In genomic region chr12:63844391-63845341, GRCh38 we compare ENCODE assay signal across 8 cellular contexts. TPM values are rescaled to one million over a fixed set of nuclear protein-coding genes. Genes with fewer than 3 reads are reported as not detected.
A peak's percentile ranks its signal among the peaks of the same experiment; 100 is the strongest.
DNase-seq lines count a peak whose midpoint lies in the region; ATAC-seq and TF ChIP-seq lines count a peak whose summit lies in the region.

SRGAP1 (plus strand) TSS chr12:63844700; CDS start chr12:63844817, 117 bp downstream.

- BruUV-seq in Caco-2 (replicated peaks; lab: Mats Ljungman, UMichigan): TSS peak; percentile 51
- TSS peak; percentile 44 for BruUV-seq in IMR-90 (replicated peaks; lab: Mats Ljungman, UMichigan)

- H3K27me3 ChIP-seq in Caco-2 (replicated peaks; ENCODE audit: control insufficient read depth, insufficient read depth, low read length): no peaks in the 10 kb centered on the region
- H3K27me3 ChIP-seq in IMR-90 (ENCODE audit: control insufficient read depth, insufficient read depth, low read length): no peaks in the 10 kb centered on the region
- no peaks in the 10 kb centered on the region for H3K27me3 ChIP-seq in SJSA1 (replicated peaks)
- H3K27me3 ChIP-seq in effector memory CD4-positive, alpha-beta T cell (replicated peaks; ENCODE audit: control insufficient read depth, insufficient read depth, low read length, poor library complexity, severe bottlenecking): peaks cover 6% of the 10 kb centered on the region
- H3K27me3 ChIP-seq in right lobe of liver: no peaks in the 10 kb centered on the region

- H3K4me3 ChIP-seq in Caco-2 (ENCODE audit: low read depth, low read length) (peak within 1 kb of the TSS; percentile 91), IMR-90 (ENCODE audit: insufficient read depth, low read depth, low read length) (peak within 1 kb of the TSS; percentile 99), SJSA1 (peak within 1 kb of the TSS; percentile 87), right lobe of liver (peak within 1 kb of the TSS; percentile 74 to 92 (median 80))
- peak within 1 kb of the TSS; percentile 75 for H3K4me3 ChIP-seq in effector memory CD4-positive, alpha-beta T cell (ENCODE audit: insufficient read depth, low read depth, low read length, poor library complexity, severe bottlenecking)

- peaks cover 23% of the 10 kb centered on the region for H3K4me1 Mint-ChIP-seq in Caco-2 (ENCODE audit: low read depth, unreplicated experiment)
- H3K4me1 Mint-ChIP-seq in stimulated activated naive CD8-positive, alpha-beta T cell treated with anti-CD3 and anti-CD28 coated beads, Interleukin-15, amount 100 ng/mL, for 72 hours: peaks cover 12% of the 10 kb centered on the region

- peak within 1 kb of the TSS; percentile 98 for H4K5ac ChIP-seq in IMR-90 (ENCODE audit: low read depth, low read length)

- H4K8ac ChIP-seq in IMR-90 (ENCODE audit: low read depth in 2 of 2, low read length in 2 of 2): peak within 1 kb of the TSS; percentile 81 to 92

- H3K4ac ChIP-seq in IMR-90 (ENCODE audit: low read depth, low read length): peak within 1 kb of the TSS; percentile 85

- TF ChIP-seq POLR2A in IMR-90 (IDR thresholded peaks at IDR 0.05; ENCODE audit: low read depth, low read length) (peak; percentile 10; the same call in 1 of the 2 replicates), right lobe of liver (IDR thresholded peaks at IDR 0.05) (no peak)

- no peaks in the 10 kb centered on the region for H3K9me3 Mint-ChIP-seq in Caco-2 (ENCODE audit: unreplicated experiment)
- no peaks in the 10 kb centered on the region for H3K9me3 Mint-ChIP-seq in stimulated activated naive CD8-positive, alpha-beta T cell treated with anti-CD3 and anti-CD28 coated beads, Interleukin-15, amount 100 ng/mL, for 72 hours

- POLR2A ChIA-PET in Caco-2 (lab: Charles Lee): interaction anchor here (0.5 to 1.5 kb wide), 5 partner anchors 17 to 560 kb away, joined by 3 to 4 read pairs (median 4); partner anchors contain the start of gene XPOT
- POLR2A ChIA-PET in IMR-90 (lab: Charles Lee; ENCODE audit: unreplicated experiment): interaction anchor here (0.5 to 0.7 kb wide), 3 partner anchors 77 to 388 kb away, joined by 3 to 6 read pairs (median 4); no protein-coding TSS in a partner anchor

- H3K36me3 Mint-ChIP-seq in Caco-2 (ENCODE audit: insufficient read depth, unreplicated experiment): peaks cover 22% of the 10 kb centered on the region

- TF ChIP-seq CTCF in Caco-2 (IDR thresholded peaks at IDR 0.05; ENCODE audit: insufficient read depth in 1 of 2, low read depth in 1 of 2, low read length in 1 of 2, severe bottlenecking in 1 of 2, unreplicated experiment in 1 of 2) (no peak), IMR-90 (conservative IDR thresholded peaks at IDR 0.05; ENCODE audit: low read depth, low read length) (0 out of 2 replicates have a peak, but pooled peaks have one; percentile 15), right lobe of liver (IDR thresholded peaks at IDR 0.05) (no peak)

- peak within 1 kb of the TSS; percentile 89 for H2AK5ac ChIP-seq in IMR-90 (ENCODE audit: low read depth, low read length)

- H3K4me3 Mint-ChIP-seq in Caco-2 (ENCODE audit: unreplicated experiment): peak within 1 kb of the TSS; percentile 100
- peak within 1 kb of the TSS; percentile 91 to 94 for H3K4me3 Mint-ChIP-seq in stimulated activated naive CD8-positive, alpha-beta T cell treated with anti-CD3 and anti-CD28 coated beads, Interleukin-15, amount 100 ng/mL, for 72 hours

- TF ChIP-seq RAD21 in IMR-90 (IDR thresholded peaks at IDR 0.05; ENCODE audit: low read length): peak; percentile 37; the same call in 1 of the 2 replicates

- peaks cover 24% of the 10 kb centered on the region for H4K20me1 ChIP-seq in IMR-90 (ENCODE audit: insufficient read depth, low read length)

- H3K27ac ChIP-seq in IMR-90 (ENCODE audit: insufficient read depth, low read length) (peak within 1 kb of the TSS; percentile 99), SJSA1 (peak within 1 kb of the TSS; percentile 78), right lobe of liver (peak within 1 kb of the TSS; percentile 66 to 94 (median 78))
- no peak within 1 kb of the TSS for H3K27ac ChIP-seq in effector memory CD4-positive, alpha-beta T cell (ENCODE audit: insufficient read depth, low read length, poor library complexity, severe bottlenecking)

- H3K36me3 ChIP-seq in Caco-2 (ENCODE audit: control insufficient read depth, insufficient read depth, low read length): no peaks in the 10 kb centered on the region
- H3K36me3 ChIP-seq in IMR-90 (ENCODE audit: control insufficient read depth, insufficient read depth, low read length): peaks cover 3% of the 10 kb centered on the region; the same call in 1 of the 2 replicates
- H3K36me3 ChIP-seq in SJSA1: peaks cover 6% of the 10 kb centered on the region
- no peaks in the 10 kb centered on the region for H3K36me3 ChIP-seq in effector memory CD4-positive, alpha-beta T cell (ENCODE audit: control insufficient read depth, insufficient read depth, low read length)
- H3K36me3 ChIP-seq in right lobe of liver: no peaks in the 10 kb centered on the region

- CTCF ChIA-PET in Caco-2 (lab: Charles Lee) (interaction anchor here (0.5 to 2.7 kb wide), 6 partner anchors 9 to 391 kb away, joined by 3 to 23 read pairs (median 4); no protein-coding TSS in a partner anchor), IMR-90 (lab: Yijun Ruan, JAX) (interaction anchor here (0.5 to 1.5 kb wide), 11 partner anchors 18 to 410 kb away, joined by 3 to 7 read pairs (median 4); no protein-coding TSS in a partner anchor)

- peak within 1 kb of the TSS; percentile 94 for H3K27ac Mint-ChIP-seq in Caco-2 (ENCODE audit: unreplicated experiment)
- peak within 1 kb of the TSS in 1 of 2 donors; percentile 68 for H3K27ac Mint-ChIP-seq in stimulated activated naive CD8-positive, alpha-beta T cell treated with anti-CD3 and anti-CD28 coated beads, Interleukin-15, amount 100 ng/mL, for 72 hours

- in situ Hi-C loops in IMR-90 (cut with MboI; ENCODE audit: low sequenced_read_pairs): loop anchor here (5.0 to 10.0 kb wide), 2 partner anchors 150 to 413 kb away; no protein-coding TSS in a partner anchor

- peak within 1 kb of the TSS; percentile 96 for H2AFZ ChIP-seq in IMR-90 (replicated peaks; ENCODE audit: low read length, poor library complexity)

- peak within 1 kb of the TSS; percentile 74 for H3K4me2 ChIP-seq in IMR-90 (ENCODE audit: low read depth, low read length)

- H3K27me3 Mint-ChIP-seq in Caco-2 (ENCODE audit: insufficient read depth, unreplicated experiment): no peaks in the 10 kb centered on the region
- H3K27me3 Mint-ChIP-seq in stimulated activated naive CD8-positive, alpha-beta T cell treated with anti-CD3 and anti-CD28 coated beads, Interleukin-15, amount 100 ng/mL, for 72 hours: peaks cover 43% of the 10 kb centered on the region

- H3K9me3 ChIP-seq in Caco-2 (no peaks in the 10 kb centered on the region), IMR-90 (ENCODE audit: control insufficient read depth, insufficient read depth, low read length) (no peaks in the 10 kb centered on the region), SJSA1 (replicated peaks) (no peaks in the 10 kb centered on the region), right lobe of liver (no peaks in the 10 kb centered on the region)
- H3K9me3 ChIP-seq in effector memory CD4-positive, alpha-beta T cell (ENCODE audit: control insufficient read depth, low read length): no peaks in the 10 kb centered on the region

- peak within 1 kb of the TSS; percentile 92 for H2AK9ac ChIP-seq in IMR-90 (replicated peaks; ENCODE audit: low read depth, low read length, poor library complexity)

- peak within 1 kb of the TSS; percentile 98 for H4K91ac ChIP-seq in IMR-90 (ENCODE audit: insufficient read depth, low read depth, low read length)

- peaks cover 0 to 15% of the 10 kb centered on the region in 2 experiments; a peak in 2 of 4 replicates for H3K79me1 ChIP-seq in IMR-90 (ENCODE audit: low read depth in 1 of 2, low read length in 2 of 2)

- H3K18ac ChIP-seq in IMR-90 (ENCODE audit: low read depth, low read length): peak within 1 kb of the TSS; percentile 100

- H3K14ac ChIP-seq in IMR-90 (replicated peaks; ENCODE audit: low read depth, low read length): peak within 1 kb of the TSS; percentile 97

- peak within 1 kb of the TSS; percentile 96 for H2BK5ac ChIP-seq in IMR-90 (ENCODE audit: low read depth, low read length, poor library complexity, severe bottlenecking)

- peak within 1 kb of the TSS; percentile 85 for H2BK120ac ChIP-seq in IMR-90 (ENCODE audit: low read depth, low read length)

- peak within 1 kb of the TSS; percentile 81 for H2BK20ac ChIP-seq in IMR-90 (ENCODE audit: low read depth, low read length)

- dilution Hi-C loops in IMR-90 (cut with HindIII; ENCODE audit: low sequenced_read_pairs, unreplicated experiment): loop anchor here (25.0 kb wide), 1 partner anchor 418 kb away; no protein-coding TSS in a partner anchor

- H3K23ac ChIP-seq in IMR-90 (ENCODE audit: low read depth, low read length): peak within 1 kb of the TSS; percentile 92

- peak; percentile 51 to 59 for DNase-seq in Caco-2
- DNase-seq in IMR-90: peak; percentile 73
- peak; percentile 58 to 75 for DNase-seq in SJSA1 (ENCODE audit: low read depth in 1 of 2, low spot score in 2 of 2)
- no peak for DNase-seq in effector memory CD4-positive, alpha-beta T cell
- DNase-seq in right lobe of liver: peak; percentile 58 to 69 (median 64)
- peak in 1 of 2 donors; percentile 20 for DNase-seq in stimulated activated naive CD8-positive, alpha-beta T cell treated with anti-CD3 and anti-CD28 coated beads, Interleukin-15, amount 100 ng/mL, for 72 hours
- DNase-seq in NAMALWA (ENCODE audit: low spot score): no peak

- ATAC-seq in GM19463 (IDR thresholded peaks at IDR 0.05; ENCODE audit: unreplicated experiment): peak; percentile 24
- peak; percentile 21 for ATAC-seq in IMR-90 (ENCODE audit: low read depth)
- peak; percentile 39 to 44 (median 42) for ATAC-seq in right lobe of liver
- peak; percentile 21 for ATAC-seq in stimulated activated naive CD8-positive, alpha-beta T cell treated with anti-CD3 and anti-CD28 coated beads, Interleukin-15, amount 100 ng/mL, for 72 hours

- peak within 1 kb of the TSS; percentile 100 for H3K56ac ChIP-seq in IMR-90 (ENCODE audit: extremely low read depth, insufficient read depth, low read length)

- H2BK15ac ChIP-seq in IMR-90 (ENCODE audit: low read depth, low read length): peak within 1 kb of the TSS; percentile 78

- H3K4me1 ChIP-seq in Caco-2 (peaks cover 30% of the 10 kb centered on the region), IMR-90 (ENCODE audit: control insufficient read depth, insufficient read depth, low read length) (peaks cover 7% of the 10 kb centered on the region), SJSA1 (replicated peaks) (peaks cover 15% of the 10 kb centered on the region), right lobe of liver (no peaks in the 10 kb centered on the region)
- H3K4me1 ChIP-seq in effector memory CD4-positive, alpha-beta T cell (ENCODE audit: control insufficient read depth, insufficient read depth, low read length, poor library complexity, severe bottlenecking): peaks cover 4% of the 10 kb centered on the region

- peaks cover 11% of the 10 kb centered on the region for H3K9me1 ChIP-seq in IMR-90 (ENCODE audit: insufficient read depth, low read length)

- WGBS in IMR-90 (ENCODE audit: extremely low coverage in 2 of 2, insufficient read length in 1 of 2), 2 experiments: 3% methylated on average over 15 of the region's 52 CpGs; no CpG with 5 or more reads in 1 of the 2 experiments
- 4% methylated on average over 22 of the region's 52 CpGs for WGBS in right lobe of liver (ENCODE audit: insufficient coverage, low coverage, low lambda C conversion rate, missing lambda C conversion rate)

- intact Hi-C loops in Caco-2 (cut with micrococcal nuclease; ENCODE audit: unreplicated experiment): loop anchor here (1.0 to 10.0 kb wide), 9 partner anchors 18 to 560 kb away; partner anchors contain the start of gene XPOT
- intact Hi-C loops in IMR-90 (cut with micrococcal nuclease): loop anchor here (1.0 to 5.0 kb wide), 4 partner anchors 74 to 412 kb away; no protein-coding TSS in a partner anchor
- intact Hi-C loops in right lobe of liver (cut with DNase I): no loop called here

- H3K9ac ChIP-seq in IMR-90 (ENCODE audit: low read depth, low read length): peak within 1 kb of the TSS; percentile 100

RNA-seq across cellular contexts. Expression of gene SRGAP1, which starts in this region (rescaled TPM):
- total RNA-seq in Caco-2 (2022) (21.7 and 22.1 TPM in 2 replicates), IMR-90 (2012; rRNA removed) (10.0 and 14.4 TPM in 2 replicates), right lobe of liver (1 to 10 TPM; 1.3 to 5.0 (median 3.0) TPM)
- 10.2 and 11.0 TPM in 2 replicates for polyA plus RNA-seq in IMR-90 (2012; rRNA removed)
- 3.7 and 5.3 TPM in 2 replicates for polyA plus RNA-seq in IMR-90 (2012; cell fraction: cytosol; rRNA removed)
- polyA plus RNA-seq in IMR-90 (2012; cell fraction: nucleus; rRNA removed; ENCODE audit: low replicate concordance): 29.1 and 33.8 TPM in 2 replicates
- total RNA-seq in SJSA1 (2014; rRNA removed; shearing (Covaris generic)): 3.7 and 4.1 TPM in 2 replicates

Comparison
In these comparisons a context has a peak if more than half of its experiments do, and no peak if none do; other contexts are left out.
1. DNase-seq: peak in Caco-2 (2 of 2), IMR-90 (single experiment), SJSA1 (2 of 2) and right lobe of liver (3 of 3); none in effector memory CD4-positive, alpha-beta T cell (0 of 3) and NAMALWA (single experiment).
2. intact Hi-C loops: an anchor here in Caco-2 (1.0 to 10.0 kb wide) and IMR-90 (1.0 to 5.0 kb wide); none called in right lobe of liver.
3. Peak in every context shown above with its lines, with median percentiles within 50 percentile points of each other: H3K4me3 ChIP-seq and ATAC-seq.